15 cellular contexts compared by ENCODE assay signal in the genomic region with DNA sequence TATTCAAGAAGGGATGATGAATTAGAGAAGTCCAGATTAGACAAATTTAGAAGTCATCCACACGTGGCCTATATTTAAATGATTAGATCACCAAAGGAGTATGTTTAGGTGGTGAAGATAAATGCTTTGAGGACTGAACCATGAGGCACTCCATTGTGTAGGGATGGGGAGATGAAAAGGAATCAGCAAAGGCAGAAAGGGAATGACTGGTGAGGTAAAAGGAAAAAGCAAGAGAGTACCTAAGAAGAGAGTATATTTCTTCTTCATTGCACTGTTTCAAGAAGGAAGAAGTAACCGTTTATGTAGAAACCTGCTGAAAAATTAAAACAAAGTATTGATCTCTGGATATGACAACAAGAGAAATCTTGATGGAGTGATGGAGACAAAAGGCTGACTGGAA.
"Had no signal": no experiment of that assay in that cellular context is flagged by ENCODE, and none has a peak within 500 bp of the region (broad histone marks: within the 10 kb centered on the region; RNA-seq: fewer than 3 reads in every experiment).

No MANE protein-coding gene starts in this region.

- ATAC-seq: activated T-helper 17 cell treated with anti-CD3 and anti-CD28 coated beads, Interleukin-2, amount 50 U/mL, for 72 hours; effector memory CD8-positive, alpha-beta T cell; esophagus mucosa; left lobe of liver; lower lobe of right lung; natural killer cell treated with Interleukin-12 subunit alpha and Interleukin-12 subunit beta and Interleukin-15 and Interleukin-18, amount 100 ng/mL, for 72 hours; psoas muscle had no signal

- H3K9me3 Mint-ChIP-seq: activated T-helper 17 cell treated with anti-CD3 and anti-CD28 coated beads, Interleukin-2, amount 50 U/mL, for 72 hours; brain; effector memory CD8-positive, alpha-beta T cell; immature natural killer cell; natural killer cell treated with Interleukin-12 subunit alpha and Interleukin-12 subunit beta and Interleukin-15 and Interleukin-18, amount 100 ng/mL, for 72 hours had no signal

- H3K27me3 Mint-ChIP-seq: activated T-helper 17 cell treated with anti-CD3 and anti-CD28 coated beads, Interleukin-2, amount 50 U/mL, for 72 hours; brain; effector memory CD8-positive, alpha-beta T cell; natural killer cell treated with Interleukin-12 subunit alpha and Interleukin-12 subunit beta and Interleukin-15 and Interleukin-18, amount 100 ng/mL, for 72 hours had no signal

- H3K27ac Mint-ChIP-seq: activated T-helper 17 cell treated with anti-CD3 and anti-CD28 coated beads, Interleukin-2, amount 50 U/mL, for 72 hours; brain; natural killer cell treated with Interleukin-12 subunit alpha and Interleukin-12 subunit beta and Interleukin-15 and Interleukin-18, amount 100 ng/mL, for 72 hours had no signal

- H3K4me3 Mint-ChIP-seq: activated T-helper 17 cell treated with anti-CD3 and anti-CD28 coated beads, Interleukin-2, amount 50 U/mL, for 72 hours; brain; effector memory CD8-positive, alpha-beta T cell; immature natural killer cell; natural killer cell treated with Interleukin-12 subunit alpha and Interleukin-12 subunit beta and Interleukin-15 and Interleukin-18, amount 100 ng/mL, for 72 hours had no signal

- H3K4me1 Mint-ChIP-seq: activated T-helper 17 cell treated with anti-CD3 and anti-CD28 coated beads, Interleukin-2, amount 50 U/mL, for 72 hours; brain had no signal

- DNase-seq: activated naive CD4-positive, alpha-beta T cell; aorta; effector memory CD8-positive, alpha-beta T cell; glutamatergic neuron; immature natural killer cell; lower lobe of right lung; psoas muscle; stimulated activated CD4-positive, alpha-beta T cell treated with anti-CD3 and anti-CD28 coated beads, Interleukin-4, amount 100 ng/mL, for 24 hours; stomach; SW 1271 had no signal
